Comparison of ENCODE assay signal across 8 cellular contexts in the genomic region with DNA sequence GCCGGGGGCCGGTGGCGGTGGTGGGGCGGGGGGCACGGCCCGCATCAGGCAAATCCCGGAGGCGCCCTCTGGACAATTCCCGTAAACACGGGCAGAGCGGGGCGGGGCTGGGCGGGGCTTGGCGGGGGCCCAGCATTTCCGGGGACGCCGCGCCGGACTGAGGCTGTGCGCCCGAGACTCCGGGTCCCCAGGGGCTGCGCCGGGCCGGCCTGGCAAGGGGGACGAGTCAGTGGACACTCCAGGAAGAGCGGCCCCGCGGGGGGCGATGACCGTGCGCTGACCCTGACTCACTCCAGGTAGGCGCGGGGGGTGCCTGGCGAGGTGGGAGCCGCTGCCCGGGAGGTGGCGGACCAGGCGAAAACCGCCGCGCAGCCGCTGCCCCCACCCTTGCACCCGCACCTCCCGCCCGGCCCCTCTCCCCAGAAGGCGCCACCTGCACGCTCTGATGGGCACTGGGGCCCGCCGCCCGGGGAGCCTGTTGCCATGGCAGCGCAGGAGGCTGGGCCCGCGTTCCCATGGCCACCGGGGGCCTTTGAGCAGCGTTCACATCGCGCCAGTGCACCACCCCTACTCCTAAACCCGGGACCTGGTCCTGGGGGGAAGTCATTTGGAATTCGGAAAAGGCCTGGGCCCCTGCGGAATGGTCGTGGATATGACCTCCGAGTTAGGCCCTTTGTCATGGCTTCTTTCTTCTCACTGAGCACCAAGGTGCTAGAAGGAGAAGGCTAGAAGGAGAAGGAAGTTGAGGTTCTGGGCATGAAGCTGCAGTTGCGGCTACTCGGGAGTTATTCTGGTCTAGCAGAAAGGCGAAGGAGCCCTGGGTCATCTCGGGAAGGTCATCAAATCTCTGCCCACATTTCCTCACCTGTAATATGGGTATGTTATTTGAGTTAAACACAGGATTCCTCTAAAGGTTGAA. TPM values are rescaled to one million over a fixed set of nuclear protein-coding genes. Genes with fewer than 3 reads are reported as not detected.
DNase-seq lines count a peak whose midpoint lies in the region; ATAC-seq and TF ChIP-seq lines count a peak whose summit lies in the region.

No MANE protein-coding gene starts in this region.

- peak; percentile 60 for ATAC-seq in HG02970 (IDR thresholded peaks at IDR 0.05; ENCODE audit: low FRiP score, unreplicated experiment)
- ATAC-seq in activated CD4-positive, alpha-beta T cell treated with anti-CD3 and anti-CD28 coated beads for 36 hours = peak; percentile 81

- TF ChIP-seq POLR2A in GM18526 (IDR thresholded peaks at IDR 0.05; ENCODE audit: extremely low read depth, insufficient read length) (peak; percentile 41), lower leg skin (IDR thresholded peaks at IDR 0.05) (no peak)

- no peaks in the 10 kb centered on the region for H3K27me3 ChIP-seq in AG04450 (ENCODE audit: control insufficient read depth, insufficient read depth, low read length)
- no peaks in the 10 kb centered on the region for H3K27me3 ChIP-seq in dorsolateral prefrontal cortex

- H3K9me3 ChIP-seq in AG04450 (ENCODE audit: control insufficient read depth, insufficient read depth, low read length) = no peaks in the 10 kb centered on the region

- DNase-seq in AG04450 (ENCODE audit: low read depth, low spot score) (no peak), NCI-H2196 treated with DMSO at 0.1 percent for 48 hours (lab: John Stamatoyannopoulos, UW; ENCODE audit: unreplicated experiment) (peak; percentile 75), dorsolateral prefrontal cortex (peak; percentile 60 to 88 (median 78)), lower leg skin (ENCODE audit: low spot score in 2 of 2) (peak in 1 of 2 donors; percentile 92)
- peak; percentile 78 for DNase-seq in activated CD4-positive, alpha-beta T cell treated with anti-CD3 and anti-CD28 coated beads for 36 hours
- DNase-seq in stimulated activated CD8-positive, alpha-beta memory T cell treated with anti-CD3 and anti-CD28 coated beads, Interleukin-15, amount 100 ng/mL, for 48 hours (ENCODE audit: low read depth in 2 of 2) = peak; percentile 27 to 28

- no peaks in the 10 kb centered on the region for H3K27me3 Mint-ChIP-seq in activated CD4-positive, alpha-beta T cell treated with anti-CD3 and anti-CD28 coated beads for 36 hours

- no peak for TF ChIP-seq CTCF in AG04450 (IDR thresholded peaks at IDR 0.05; ENCODE audit: low read depth, low read length)
- peak in 23 of 56 donors; percentile 2 to 48 (median 19) for TF ChIP-seq CTCF in dorsolateral prefrontal cortex (IDR thresholded peaks at IDR 0.05 in 54 of 56, conservative IDR thresholded peaks at IDR 0.05 in 2 of 56; ENCODE audit: low read depth in 1 of 56, partially characterized antibody in 56 of 56)
- no peak for TF ChIP-seq CTCF in lower leg skin (IDR thresholded peaks at IDR 0.05)

- H3K27ac Mint-ChIP-seq in activated CD4-positive, alpha-beta T cell treated with anti-CD3 and anti-CD28 coated beads for 36 hours = peak overlapping the region; percentile 64

- intact Hi-C loops in activated CD4-positive, alpha-beta T cell treated with anti-CD3 and anti-CD28 coated beads for 36 hours (cut with DNase I, micrococcal nuclease) = loop anchor here in 1 of 2 experiments (1.0 kb wide), 3 partner anchors 16 to 48 kb away; partner anchors contain the start of genes CIB1 and SEMA4B
- intact Hi-C loops in dorsolateral prefrontal cortex (cut with DNase I) (loop anchor here in 1 of 2 donors (5.0 kb wide), 1 partner anchor 37 kb away; no protein-coding TSS in a partner anchor), lower leg skin (cut with DNase I; ENCODE audit: low total_unique reads) (no loop called here)

- H3K4me3 ChIP-seq in AG04450 (ENCODE audit: low read depth, low read length) = peak overlapping the region; percentile 67
- peak overlapping the region; percentile 50 to 94 (median 84) for H3K4me3 ChIP-seq in dorsolateral prefrontal cortex
- H3K4me3 ChIP-seq in lower leg skin (ENCODE audit: low read depth, poor library complexity, severe bottlenecking) = peak overlapping the region; percentile 61

- 13 to 21% methylated on average over 12 to 24 of the region's 67 CpGs for WGBS in lower leg skin, 2 donors

- H3K36me3 Mint-ChIP-seq in activated CD4-positive, alpha-beta T cell treated with anti-CD3 and anti-CD28 coated beads for 36 hours (ENCODE audit: low read depth) = no peaks in the 10 kb centered on the region

- peaks cover 12% of the 10 kb centered on the region for H3K4me1 Mint-ChIP-seq in activated CD4-positive, alpha-beta T cell treated with anti-CD3 and anti-CD28 coated beads for 36 hours

- peak overlapping the region; percentile 77 for H3K4me3 Mint-ChIP-seq in activated CD4-positive, alpha-beta T cell treated with anti-CD3 and anti-CD28 coated beads for 36 hours

- H3K9me3 Mint-ChIP-seq in activated CD4-positive, alpha-beta T cell treated with anti-CD3 and anti-CD28 coated beads for 36 hours (ENCODE audit: low read depth) = no peaks in the 10 kb centered on the region

- H3K27ac ChIP-seq in AG04450 (ENCODE audit: low read depth, low read length) (no peak overlapping the region), dorsolateral prefrontal cortex (peak overlapping the region; percentile 79 to 99 (median 95))

- POLR2A ChIA-PET in AG04450 (lab: Yijun Ruan, JAX) = no interaction called here
- POLR2A ChIA-PET in activated CD4-positive, alpha-beta T cell treated with anti-CD3 and anti-CD28 coated beads for 36 hours (lab: Charles Lee) = interaction anchor here (0.6 kb wide), 1 partner anchor 12 kb away, joined by 3 read pairs; no protein-coding TSS in a partner anchor

- CTCF ChIA-PET in AG04450 (lab: Charles Lee) = interaction anchor here (0.6 to 0.7 kb wide), 2 partner anchors 25 to 336 kb away, joined by 3 to 4 read pairs; no protein-coding TSS in a partner anchor
- CTCF ChIA-PET in activated CD4-positive, alpha-beta T cell treated with anti-CD3 and anti-CD28 coated beads for 36 hours (lab: Charles Lee) = interaction anchor here (0.8 to 1.8 kb wide), 3 partner anchors 15 to 49 kb away, joined by 4 to 5 read pairs (median 4); partner anchors contain the start of genes CIB1 and SEMA4B

RNA-seq across cellular contexts. Expression of gene SEMA4B, which starts 16.1 kb away (rescaled TPM):
- polyA plus RNA-seq in AG04450 (2011; rRNA removed) = 13.5 and 17.9 TPM in 2 replicates
- 17.7 and 22.3 TPM in 2 replicates for polyA minus RNA-seq in AG04450 (2011; rRNA and poly(A)+ RNA removed)
- total RNA-seq in activated CD4-positive, alpha-beta T cell treated with anti-CD3 and anti-CD28 coated beads for 36 hours = 10 to 100 TPM; 12.5 to 15.8 TPM
- total RNA-seq in dorsolateral prefrontal cortex (100 to 1,000 TPM in 10 of 120 experiments, 10 to 100 TPM in 110; 21.9 to 147 (median 66.9) TPM), lower leg skin (100 to 1,000 TPM in 3 of 4 donors, 10 to 100 TPM in 1; 89.2 to 151 (median 106) TPM)

RNA-seq across cellular contexts. Expression of gene CIB1, which starts 48.7 kb away (rescaled TPM):
- polyA plus RNA-seq in AG04450 (2011; rRNA removed) = 40.4 and 55.3 TPM in 2 replicates
- polyA minus RNA-seq in AG04450 (2011; rRNA and poly(A)+ RNA removed) = 15.6 and 19.5 TPM in 2 replicates
- 100 to 1,000 TPM; 135 to 140 TPM for total RNA-seq in activated CD4-positive, alpha-beta T cell treated with anti-CD3 and anti-CD28 coated beads for 36 hours
- total RNA-seq in dorsolateral prefrontal cortex (10 to 100 TPM; 22.2 to 60.6 (median 33.3) TPM), lower leg skin (10 to 100 TPM in 3 of 4 donors, 1 to 10 TPM in 1; 10.0 to 32.2 (median 22.9) TPM)

RNA-seq across cellular contexts. Expression of gene GDPGP1, which starts 49.0 kb away (rescaled TPM):
- polyA plus RNA-seq in AG04450 (2011; rRNA removed) = 2.7 and 2.8 TPM in 2 replicates
- polyA minus RNA-seq in AG04450 (2011; rRNA and poly(A)+ RNA removed) = 8.4 and 16.3 TPM in 2 replicates
- 1 to 10 TPM; 5.6 to 6.6 TPM for total RNA-seq in activated CD4-positive, alpha-beta T cell treated with anti-CD3 and anti-CD28 coated beads for 36 hours
- total RNA-seq in dorsolateral prefrontal cortex (10 to 100 TPM in 109 of 120 experiments, 1 to 10 TPM in 11; 7.3 to 21.9 (median 14.1) TPM), lower leg skin (1 to 10 TPM; 2.6 to 5.5 (median 3.9) TPM)
